In the genomic region with DNA sequence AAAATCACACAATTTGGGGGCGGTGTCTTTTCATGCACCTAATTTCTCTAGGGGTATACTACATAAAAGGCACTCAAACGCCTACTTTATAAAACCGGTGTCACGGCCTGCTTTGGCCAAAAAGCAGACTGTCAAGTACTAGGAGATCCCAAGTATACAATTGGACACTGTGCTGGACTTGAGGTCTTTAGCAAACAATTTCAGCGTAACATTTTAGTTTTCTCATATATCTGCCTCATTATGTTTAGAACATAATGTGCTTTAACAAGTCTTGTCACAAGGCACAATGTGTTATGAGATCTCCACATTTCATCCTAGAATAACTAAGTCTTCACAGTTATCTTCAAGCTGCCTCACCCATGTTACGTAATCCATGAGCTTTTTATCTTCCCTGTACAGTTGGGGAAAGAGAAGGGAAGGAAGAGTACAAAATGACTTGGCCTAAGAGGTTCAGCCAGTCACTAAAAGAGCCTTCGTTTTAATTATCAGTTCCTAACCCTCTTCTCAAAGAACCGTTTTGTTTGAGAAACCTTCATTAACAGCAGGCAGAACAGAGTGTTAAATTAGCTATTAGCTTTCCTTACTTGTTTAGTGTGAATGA, we compare ENCODE assay signal across 9 cellular contexts. TPM values are rescaled to one million over a fixed set of nuclear protein-coding genes. Genes with fewer than 3 reads are reported as not detected.
A peak's percentile ranks its signal among the peaks of the same experiment; 100 is the strongest.
DNase-seq lines count a peak whose midpoint lies in the region; ATAC-seq and TF ChIP-seq lines count a peak whose summit lies in the region.
"Had no signal": no experiment of that assay in that cellular context is flagged by ENCODE, and none has a peak within 500 bp of the region (broad histone marks: within the 10 kb centered on the region; RNA-seq: fewer than 3 reads in every experiment).

No MANE protein-coding gene starts in this region.

- H3K9me3 ChIP-seq in SU-DHL-6 (ENCODE audit: insufficient read depth, low read length) (no peaks in the 10 kb centered on the region), tibial nerve (no peaks in the 10 kb centered on the region)

- H3K9ac ChIP-seq in SU-DHL-6 (ENCODE audit: low read length): peak overlapping the region; percentile 66; the same call in 1 of the 2 replicates

- no peak for TF ChIP-seq EP300 in tibial nerve (IDR thresholded peaks at IDR 0.05)

- H3K27me3 ChIP-seq in SU-DHL-6 (ENCODE audit: low read length) (no peaks in the 10 kb centered on the region), tibial nerve (no peaks in the 10 kb centered on the region)

- no peaks in the 10 kb centered on the region for H3K27me3 Mint-ChIP-seq in stimulated activated naive CD8-positive, alpha-beta T cell treated with anti-CD3 and anti-CD28 coated beads, Interleukin-15, Interleukin-2, amounts not matched to agents 100 ng/mL and 50 ng/mL, for 24 hours
- H3K27me3 Mint-ChIP-seq in osteocyte (ENCODE audit: unreplicated experiment): no peaks in the 10 kb centered on the region

- no peaks in the 10 kb centered on the region for H3K36me3 ChIP-seq in SU-DHL-6 (ENCODE audit: low read length)
- H3K36me3 ChIP-seq in tibial nerve: no peaks in the 10 kb centered on the region

- no peaks in the 10 kb centered on the region for H3K9me3 Mint-ChIP-seq in stimulated activated naive CD8-positive, alpha-beta T cell treated with anti-CD3 and anti-CD28 coated beads, Interleukin-15, Interleukin-2, amounts not matched to agents 100 ng/mL and 50 ng/mL, for 24 hours
- H3K9me3 Mint-ChIP-seq in osteocyte (ENCODE audit: unreplicated experiment): no peaks in the 10 kb centered on the region

- H3K27ac ChIP-seq in SU-DHL-6 (ENCODE audit: low read depth, low read length) (no peak overlapping the region), tibial nerve (no peak overlapping the region)

- no peak overlapping the region for H2AFZ ChIP-seq in SU-DHL-6 (ENCODE audit: low read depth, low read length, severe bottlenecking)

- ATAC-seq in stimulated activated naive CD8-positive, alpha-beta T cell treated with anti-CD3 and anti-CD28 coated beads, Interleukin-15, Interleukin-2, amounts not matched to agents 100 U/mL and 50 U/mL, for 24 hours: no peak

- peaks cover 0 to 22% (median 7%) of the 10 kb centered on the region in 4 donors for H3K4me1 ChIP-seq in tibial nerve

- peak overlapping the region; percentile 94 for H3K4me3 Mint-ChIP-seq in stimulated activated naive CD8-positive, alpha-beta T cell treated with anti-CD3 and anti-CD28 coated beads, Interleukin-15, Interleukin-2, amounts not matched to agents 100 ng/mL and 50 ng/mL, for 24 hours
- no peak overlapping the region for H3K4me3 Mint-ChIP-seq in osteocyte (ENCODE audit: unreplicated experiment)

- H3K4me3 ChIP-seq in SU-DHL-6 (ENCODE audit: insufficient read depth, low read length, poor library complexity, severe bottlenecking): peak overlapping the region; percentile 73
- H3K4me3 ChIP-seq in fibroblast of villous mesenchyme (ENCODE audit: low read depth, low read length): peak overlapping the region; percentile 78
- no peak overlapping the region for H3K4me3 ChIP-seq in tibial nerve

- TF ChIP-seq POLR2A in tibial nerve (IDR thresholded peaks at IDR 0.05): no peak

- no peaks in the 10 kb centered on the region for H3K9me2 ChIP-seq in SU-DHL-6 (replicated peaks; ENCODE audit: insufficient read depth, low read length)

- WGBS in tibial nerve, 2 donors: 83 to 88% methylated on average over 8 of the region's 8 CpGs

- 0 out of 2 replicates have a peak, but pooled peaks cover 9% of the 10 kb centered on the region for H3F3A ChIP-seq in SU-DHL-6 (ENCODE audit: insufficient read depth)

- DNase-seq in stimulated activated naive CD8-positive, alpha-beta T cell treated with anti-CD3 and anti-CD28 coated beads, Interleukin-15, Interleukin-2, amounts not matched to agents 100 U/mL and 50 U/mL, for 24 hours: no peak
- DNase-seq in fibroblast of villous mesenchyme (ENCODE audit: low read depth) (peak; percentile 84), osteocyte (ENCODE audit: extremely low spot score, unreplicated experiment) (no peak), NCI-H2107 treated with DMSO at 0.1 percent for 48 hours (lab: John Stamatoyannopoulos, UW; ENCODE audit: unreplicated experiment) (no peak), tibial nerve (ENCODE audit: low spot score in 2 of 2) (no peak)
- DNase-seq in stimulated activated CD4-positive, alpha-beta T cell treated with anti-CD3 and anti-CD28 coated beads, Interleukin-2, amount 100 ng/mL, for 24 hours: no peak
- DNase-seq: NCI-H510A treated with DMSO at 0.1 percent for 48 hours had no signal

- peaks cover 62% of the 10 kb centered on the region for H3K4me1 Mint-ChIP-seq in stimulated activated naive CD8-positive, alpha-beta T cell treated with anti-CD3 and anti-CD28 coated beads, Interleukin-15, Interleukin-2, amounts not matched to agents 100 ng/mL and 50 ng/mL, for 24 hours (ENCODE audit: low read depth)
- H3K4me1 Mint-ChIP-seq in osteocyte (ENCODE audit: unreplicated experiment): peaks cover 18% of the 10 kb centered on the region

- H3K27ac Mint-ChIP-seq in stimulated activated naive CD8-positive, alpha-beta T cell treated with anti-CD3 and anti-CD28 coated beads, Interleukin-15, Interleukin-2, amounts not matched to agents 100 ng/mL and 50 ng/mL, for 24 hours: no peak overlapping the region
- H3K27ac Mint-ChIP-seq in osteocyte (ENCODE audit: unreplicated experiment): no peak overlapping the region

- H3K4me2 ChIP-seq in SU-DHL-6 (ENCODE audit: low read depth, low read length, poor library complexity, severe bottlenecking): peak overlapping the region; percentile 92

- H4K20me1 ChIP-seq in SU-DHL-6 (ENCODE audit: low read depth, low read length): peaks cover 20% of the 10 kb centered on the region; the same call in 1 of the 2 replicates

- peaks cover 30% of the 10 kb centered on the region for H3K79me2 ChIP-seq in SU-DHL-6 (ENCODE audit: insufficient read depth, low read length)

- H3K36me3 Mint-ChIP-seq in stimulated activated naive CD8-positive, alpha-beta T cell treated with anti-CD3 and anti-CD28 coated beads, Interleukin-15, Interleukin-2, amounts not matched to agents 100 ng/mL and 50 ng/mL, for 24 hours (ENCODE audit: low read depth): peaks cover 2% of the 10 kb centered on the region
- H3K36me3 Mint-ChIP-seq in osteocyte (ENCODE audit: unreplicated experiment): no peaks in the 10 kb centered on the region

- TF ChIP-seq CTCF in SU-DHL-6 (IDR thresholded peaks at IDR 0.05; ENCODE audit: insufficient read depth, low read length, poor library complexity, severe bottlenecking): no peak
- TF ChIP-seq CTCF in fibroblast of villous mesenchyme (IDR thresholded peaks at IDR 0.05; ENCODE audit: insufficient read depth, low read depth, low read length): no peak
- TF ChIP-seq CTCF in osteocyte (IDR thresholded peaks at IDR 0.05): no peak
- TF ChIP-seq CTCF in tibial nerve (IDR thresholded peaks at IDR 0.05): no peak

RNA-seq across cellular contexts. Expression of a gene that starts 1.7 kb away (rescaled TPM):
- total RNA-seq in fibroblast of villous mesenchyme (13.4 and 13.5 TPM in 2 replicates), osteocyte (6.5 and 7.0 TPM in 2 replicates), tibial nerve (1 to 10 TPM; 3.6 to 5.5 (median 4.8) TPM)

Comparison
In these comparisons a context has a peak if more than half of its experiments do, and no peak if none do; other contexts are left out.
1. H3K4me3 ChIP-seq: peak in SU-DHL-6 (single experiment) and fibroblast of villous mesenchyme (single experiment); none in tibial nerve (0 of 4).